ENCODE assay signal across 27 cellular contexts in the genomic region with DNA sequence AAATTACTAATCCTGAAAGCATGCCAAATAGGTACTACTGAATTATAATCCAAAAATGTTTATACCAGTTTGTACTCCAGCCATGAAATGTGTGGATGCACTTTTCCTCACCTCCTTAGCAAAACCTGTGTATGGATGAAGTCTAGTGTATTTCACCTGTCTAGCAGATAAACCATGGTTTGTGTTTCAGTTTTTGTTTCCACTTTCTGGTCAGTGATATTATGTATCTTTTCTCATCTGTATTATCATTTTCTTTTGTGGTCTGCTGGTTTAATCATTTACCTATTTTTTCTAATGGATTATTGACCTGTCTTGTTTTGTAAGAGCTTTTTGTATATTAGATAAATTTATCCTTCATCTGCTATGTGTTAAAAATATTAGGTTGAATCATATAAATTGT. TPM values are rescaled to one million over a fixed set of nuclear protein-coding genes. Genes with fewer than 3 reads are reported as not detected.
"Had no signal": no experiment of that assay in that cellular context is flagged by ENCODE, and none has a peak within 500 bp of the region (broad histone marks: within the 10 kb centered on the region; RNA-seq: fewer than 3 reads in every experiment).

No MANE protein-coding gene starts in this region.

- H3K27ac Mint-ChIP-seq: activated naive CD4-positive, alpha-beta T cell treated with anti-CD3 and anti-CD28 coated beads, Interleukin-2, amount 10 ng/mL, durations not matched to agents 7 days and 5 days; activated naive CD8-positive, alpha-beta T cell treated with anti-CD3 and anti-CD28 coated beads, Interleukin-2, amount 50 U/mL, for 24 hours; brain; mesothelial cell of epicardium; natural killer cell treated with Interleukin-12 subunit alpha and Interleukin-12 subunit beta and Interleukin-15 and Interleukin-18, amount 100 ng/mL, for 72 hours had no signal

- H3K4me1 ChIP-seq: colonic mucosa, esophagus muscularis mucosa, gastroesophageal sphincter, left lung, parathyroid adenoma, transverse colon, vagina had no signal

- H3K9me3 ChIP-seq: colonic mucosa, esophagus muscularis mucosa, gastroesophageal sphincter, heart left ventricle, left lung, neutrophil, suprapubic skin, transverse colon, vagina had no signal

- H3K4me1 Mint-ChIP-seq: activated naive CD8-positive, alpha-beta T cell treated with anti-CD3 and anti-CD28 coated beads, Interleukin-2, amount 50 U/mL, for 24 hours; brain had no signal

- H3K4me3 Mint-ChIP-seq: activated naive CD4-positive, alpha-beta T cell treated with anti-CD3 and anti-CD28 coated beads, Interleukin-2, amount 10 ng/mL, durations not matched to agents 7 days and 5 days; activated naive CD8-positive, alpha-beta T cell treated with anti-CD3 and anti-CD28 coated beads, Interleukin-2, amount 50 U/mL, for 24 hours; brain; mesothelial cell of epicardium; natural killer cell treated with Interleukin-12 subunit alpha and Interleukin-12 subunit beta and Interleukin-15 and Interleukin-18, amount 100 ng/mL, for 72 hours; stimulated activated naive CD8-positive, alpha-beta T cell treated with anti-CD3 and anti-CD28 coated beads, Interleukin-15, amount 100 ng/mL, for 72 hours had no signal

- H3K27me3 Mint-ChIP-seq: activated naive CD4-positive, alpha-beta T cell treated with anti-CD3 and anti-CD28 coated beads, Interleukin-2, amount 10 ng/mL, durations not matched to agents 7 days and 5 days; activated naive CD8-positive, alpha-beta T cell treated with anti-CD3 and anti-CD28 coated beads, Interleukin-2, amount 50 U/mL, for 24 hours; brain; natural killer cell treated with Interleukin-12 subunit alpha and Interleukin-12 subunit beta and Interleukin-15 and Interleukin-18, amount 100 ng/mL, for 72 hours; stimulated activated naive CD8-positive, alpha-beta T cell treated with anti-CD3 and anti-CD28 coated beads, Interleukin-15, amount 100 ng/mL, for 72 hours had no signal

- DNase-seq: activated CD4-positive, CD25-positive, alpha-beta regulatory T cell treated with anti-CD3 and anti-CD28 coated beads, Interleukin-2, amount 50 U/mL, for 72 hours; activated CD8-positive, alpha-beta memory T cell treated with anti-CD3 and anti-CD28 coated beads, Interleukin-2, amount 50 U/mL, for 48 hours; activated effector memory CD4-positive, alpha-beta T cell treated with Interleukin-2 at 50 U/mL for 16 hours; activated naive CD4-positive, alpha-beta T cell treated with anti-CD3 and anti-CD28 coated beads, Interleukin-2, amount 10 ng/mL, durations not matched to agents 7 days and 5 days; activated naive CD8-positive, alpha-beta T cell treated with anti-CD3 and anti-CD28 coated beads, Interleukin-2, amount 50 U/mL, for 24 hours; activated T-cell treated with anti-CD3 and anti-CD28 coated beads, Interleukin-2, amount 50 U/mL, for 48 hours; anterior cingulate cortex; caudate nucleus; colonic mucosa; heart left ventricle; kidney; left lung; stimulated activated CD4-positive, alpha-beta T cell treated with anti-CD3 and anti-CD28 coated beads, Interleukin-4, amount 100 ng/mL, for 1 hour; stimulated activated naive CD8-positive, alpha-beta T cell treated with anti-CD3 and anti-CD28 coated beads, Interleukin-15, amount 100 ng/mL, for 72 hours; transverse colon had no signal

- H3K9me3 Mint-ChIP-seq: activated naive CD4-positive, alpha-beta T cell treated with anti-CD3 and anti-CD28 coated beads, Interleukin-2, amount 10 ng/mL, durations not matched to agents 7 days and 5 days; activated naive CD8-positive, alpha-beta T cell treated with anti-CD3 and anti-CD28 coated beads, Interleukin-2, amount 50 U/mL, for 24 hours; natural killer cell treated with Interleukin-12 subunit alpha and Interleukin-12 subunit beta and Interleukin-15 and Interleukin-18, amount 100 ng/mL, for 72 hours; stimulated activated naive CD8-positive, alpha-beta T cell treated with anti-CD3 and anti-CD28 coated beads, Interleukin-15, amount 100 ng/mL, for 72 hours had no signal

- H3K36me3 ChIP-seq: colonic mucosa had no signal

- H3K27ac ChIP-seq: colonic mucosa, esophagus muscularis mucosa, gastroesophageal sphincter, heart left ventricle, left lung, neutrophil, parathyroid adenoma, suprapubic skin, transverse colon, vagina, VCaP had no signal

- ATAC-seq: activated naive CD8-positive, alpha-beta T cell treated with anti-CD3 and anti-CD28 coated beads, Interleukin-2, amount 50 U/mL, for 24 hours; gastroesophageal sphincter; heart left ventricle; left lung; natural killer cell treated with Interleukin-12 subunit alpha and Interleukin-12 subunit beta and Interleukin-15 and Interleukin-18, amount 100 ng/mL, for 72 hours; sciatic nerve; stimulated activated naive CD8-positive, alpha-beta T cell treated with anti-CD3 and anti-CD28 coated beads, Interleukin-15, amount 100 ng/mL, for 72 hours had no signal

- H3K4me3 ChIP-seq: colonic mucosa, esophagus muscularis mucosa, gastroesophageal sphincter, heart left ventricle, left lung, smooth muscle cell, suprapubic skin, transverse colon, vagina had no signal

- H3K27me3 ChIP-seq: colonic mucosa, esophagus muscularis mucosa, gastroesophageal sphincter, heart left ventricle, left lung, neutrophil, suprapubic skin, transverse colon, vagina had no signal

RNA-seq across cellular contexts. Expression of a gene that starts 41.0 kb away (rescaled TPM):
- total RNA-seq: vagina had no signal
